In the genomic region with DNA sequence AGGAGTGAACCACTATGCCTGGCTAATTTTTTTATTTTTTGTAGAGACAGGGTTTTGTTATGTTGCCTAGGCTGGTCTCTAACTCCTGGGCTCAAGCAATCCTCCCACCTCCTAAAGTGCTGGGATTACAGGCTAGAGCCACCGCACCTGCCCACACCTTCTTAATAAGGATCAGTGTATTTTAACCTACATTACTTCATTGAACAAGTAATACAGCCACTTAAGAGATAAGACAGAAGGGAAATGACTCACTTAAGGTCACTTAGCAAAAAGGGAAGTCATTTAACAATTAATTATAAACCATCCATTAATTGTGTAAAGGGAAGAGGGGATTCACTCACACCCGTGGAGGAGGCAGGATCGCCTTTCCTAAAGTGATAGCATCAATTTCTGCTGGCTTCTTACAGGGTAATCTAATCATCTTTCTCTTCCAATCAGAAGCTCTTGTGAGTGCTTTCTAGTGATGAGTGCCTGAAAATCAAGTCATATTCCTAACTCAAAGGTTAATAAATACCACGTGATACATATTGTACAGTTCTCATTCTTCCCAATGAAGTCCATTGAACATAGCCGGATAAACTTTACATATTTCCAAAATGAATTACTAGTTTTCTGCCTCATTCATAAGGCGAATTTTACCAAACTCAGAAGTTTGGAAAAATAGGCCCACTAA, we compare ENCODE assay signal across 13 cellular contexts. TPM values are rescaled to one million over a fixed set of nuclear protein-coding genes. Genes with fewer than 3 reads are reported as not detected.
DNase-seq lines count a peak whose midpoint lies in the region; ATAC-seq and TF ChIP-seq lines count a peak whose summit lies in the region.
"Had no signal": no experiment of that assay in that cellular context is flagged by ENCODE, and none has a peak within 500 bp of the region (broad histone marks: within the 10 kb centered on the region; RNA-seq: fewer than 3 reads in every experiment).

No MANE protein-coding gene starts in this region.

- H4K20me1 ChIP-seq in Karpas-422 (ENCODE audit: insufficient read depth, low read depth, low read length): peaks cover 17% of the 10 kb centered on the region

- H3K4me1 ChIP-seq in Karpas-422 (ENCODE audit: low read length): peaks cover 64% of the 10 kb centered on the region
- H3K4me1 ChIP-seq in ascending aorta: peaks cover 6 to 45% of the 10 kb centered on the region in 2 donors

- CTCF ChIA-PET in CD4-positive, alpha-beta T cell (lab: Charles Lee): no interaction called here

- H3K4me2 ChIP-seq in Karpas-422 (ENCODE audit: low read depth, low read length, poor library complexity, severe bottlenecking): peak overlapping the region; percentile 90

- no peaks in the 10 kb centered on the region for H3K9me3 Mint-ChIP-seq in CD4-positive, alpha-beta T cell
- no peaks in the 10 kb centered on the region for H3K9me3 Mint-ChIP-seq in nephron

- no peaks in the 10 kb centered on the region for H3K27me3 ChIP-seq in CD4-positive, alpha-beta T cell (ENCODE audit: control insufficient read depth, insufficient read depth, low read length)
- no peaks in the 10 kb centered on the region for H3K27me3 ChIP-seq in Karpas-422 (ENCODE audit: low read length)
- no peaks in the 10 kb centered on the region for H3K27me3 ChIP-seq in ascending aorta
- H3K27me3 ChIP-seq: esophagus squamous epithelium had no signal

- no peak overlapping the region for H3K27ac ChIP-seq in CD4-positive, alpha-beta T cell (ENCODE audit: low read depth, low read length)
- peak overlapping the region; percentile 71 for H3K27ac ChIP-seq in Karpas-422 (ENCODE audit: low read length)
- peak overlapping the region; percentile 54 to 57 for H3K27ac ChIP-seq in ascending aorta

- peaks cover 78% of the 10 kb centered on the region for H3K4me1 Mint-ChIP-seq in CD4-positive, alpha-beta T cell (ENCODE audit: low read depth)
- H3K4me1 Mint-ChIP-seq in nephron: peaks cover 64% of the 10 kb centered on the region

- H3K36me3 Mint-ChIP-seq in CD4-positive, alpha-beta T cell (ENCODE audit: low read depth): peaks cover 15% of the 10 kb centered on the region
- no peaks in the 10 kb centered on the region for H3K36me3 Mint-ChIP-seq in nephron (ENCODE audit: low read depth)

- no peak overlapping the region for H2AFZ ChIP-seq in Karpas-422 (ENCODE audit: low read length)

- no peaks in the 10 kb centered on the region for H3K27me3 Mint-ChIP-seq in CD4-positive, alpha-beta T cell
- no peaks in the 10 kb centered on the region for H3K27me3 Mint-ChIP-seq in nephron (ENCODE audit: low read depth)

- intact Hi-C loops in CD4-positive, alpha-beta T cell (cut with DNase I, micrococcal nuclease): loop anchor here in 1 of 2 experiments (5.0 kb wide), 1 partner anchor 46 kb away; no protein-coding TSS in a partner anchor
- intact Hi-C loops in ascending aorta (cut with DNase I): loop anchor here (10.0 kb wide), 5 partner anchors 48 to 692 kb away; partner anchors contain the start of genes FGF18 and SH3PXD2B

- no peak for DNase-seq in CD4-positive, alpha-beta T cell
- DNase-seq in Karpas-422 (peak; percentile 59), ascending aorta (ENCODE audit: low spot score in 2 of 2) (no peak), SW480 (ENCODE audit: low spot score) (no peak), DMS79 (lab: John Stamatoyannopoulos, UW) (no peak)
- DNase-seq: esophagus squamous epithelium; NCI-H446 treated with DMSO at 0.1 percent for 48 hours; stimulated activated naive CD4-positive, alpha-beta T cell treated with Interleukin-2 at 50 U/mL for 16 hours had no signal

- POLR2A ChIA-PET in CD4-positive, alpha-beta T cell (lab: Charles Lee): interaction anchor here (0.7 kb wide), 1 partner anchor 40 kb away, joined by 3 read pairs; no protein-coding TSS in a partner anchor

- H3K9me3 ChIP-seq in CD4-positive, alpha-beta T cell (ENCODE audit: control insufficient read depth, low read length): no peaks in the 10 kb centered on the region
- H3K9me3 ChIP-seq in Karpas-422 (ENCODE audit: low read length) (no peaks in the 10 kb centered on the region), ascending aorta (no peaks in the 10 kb centered on the region)
- H3K9me3 ChIP-seq: esophagus squamous epithelium had no signal

- peak overlapping the region; percentile 35 for H3K27ac Mint-ChIP-seq in CD4-positive, alpha-beta T cell
- H3K27ac Mint-ChIP-seq in nephron: peak overlapping the region in 2 of 3 experiments; percentile 41 to 53

- TF ChIP-seq CTCF in CD4-positive, alpha-beta T cell (IDR thresholded peaks at IDR 0.05): no peak
- TF ChIP-seq CTCF in ascending aorta (IDR thresholded peaks at IDR 0.05) (no peak), nephron (IDR thresholded peaks at IDR 0.05; ENCODE audit: unreplicated experiment in 3 of 3) (no peak)

- no peaks in the 10 kb centered on the region for H3K9me2 ChIP-seq in Karpas-422 (replicated peaks; ENCODE audit: insufficient read depth, low read length)

- peaks cover 90% of the 10 kb centered on the region for H3K79me2 ChIP-seq in Karpas-422 (ENCODE audit: low read length)

- H3K4me3 Mint-ChIP-seq in CD4-positive, alpha-beta T cell: peak overlapping the region; percentile 56
- peak overlapping the region in 2 of 3 experiments; percentile 43 to 74 for H3K4me3 Mint-ChIP-seq in nephron

- H3K9ac ChIP-seq in Karpas-422 (ENCODE audit: low read length): peak overlapping the region; percentile 78; the same call in 1 of the 2 replicates

- peak overlapping the region; percentile 83 for H3K4me3 ChIP-seq in Karpas-422 (ENCODE audit: low read length)
- H3K4me3 ChIP-seq in ascending aorta: peak overlapping the region in 1 of 2 donors; percentile 74
- H3K4me3 ChIP-seq: skin epidermis had no signal

- no peak for ATAC-seq in CD4-positive, alpha-beta T cell (ENCODE audit: poor library complexity)
- ATAC-seq in GM21723 (IDR thresholded peaks at IDR 0.05; ENCODE audit: unreplicated experiment): no peak
- ATAC-seq in GM19324 (IDR thresholded peaks at IDR 0.05; ENCODE audit: low FRiP score, unreplicated experiment): no peak
- ATAC-seq: left lobe of liver had no signal

- H3K36me3 ChIP-seq in Karpas-422 (ENCODE audit: insufficient read depth, low read length): peaks cover 5% of the 10 kb centered on the region; the same call in 1 of the 2 replicates
- H3K36me3 ChIP-seq in ascending aorta: no peaks in the 10 kb centered on the region
- H3K36me3 ChIP-seq: esophagus squamous epithelium had no signal

RNA-seq across cellular contexts. Expression of gene FBXW11, which starts 3.5 kb away (rescaled TPM):
- 10 to 100 TPM; 20.9 to 24.0 TPM for total RNA-seq in CD4-positive, alpha-beta T cell
- 52.3 and 72.9 TPM in 2 replicates for total RNA-seq in Karpas-422 (2014; rRNA removed; shearing (Covaris generic); ENCODE audit: low replicate concordance)
- total RNA-seq in ascending aorta: 34.6 TPM
